20 cellular contexts compared by ENCODE assay signal in genomic region chr2:237505188-237505939, GRCh38. TPM values are rescaled to one million over a fixed set of nuclear protein-coding genes. Genes with fewer than 3 reads are reported as not detected.
A peak's percentile ranks its signal among the peaks of the same experiment; 100 is the strongest.
DNase-seq lines count a peak whose midpoint lies in the region; ATAC-seq and TF ChIP-seq lines count a peak whose summit lies in the region.
"Had no signal": no experiment of that assay in that cellular context is flagged by ENCODE, and none has a peak within 500 bp of the region (broad histone marks: within the 10 kb centered on the region; RNA-seq: fewer than 3 reads in every experiment).

No MANE protein-coding gene starts in this region.

- no peak overlapping the region for H3K18ac ChIP-seq in IMR-90 (ENCODE audit: low read depth, low read length)

- H3K56ac ChIP-seq in IMR-90 (ENCODE audit: extremely low read depth, insufficient read depth, low read length): no peak overlapping the region

- ATAC-seq in IMR-90 (ENCODE audit: low read depth): no peak
- ATAC-seq in stimulated activated effector memory CD8-positive, alpha-beta T cell treated with anti-CD3 and anti-CD28 coated beads, Interleukin-12 subunit alpha, Interleukin-12 subunit beta, amount 100 ng/mL, for 72 hours: no peak
- ATAC-seq: GM12878, Panc1 had no signal

- TF ChIP-seq EP300 in stomach (IDR thresholded peaks at IDR 0.05): no peak

- no peak overlapping the region; the same call in 1 of the 2 replicates for H3K14ac ChIP-seq in IMR-90 (replicated peaks; ENCODE audit: low read depth, low read length)

- H3K4me3 Mint-ChIP-seq in activated naive CD4-positive, alpha-beta T cell treated with anti-CD3 and anti-CD28 coated beads for 36 hours: no peak overlapping the region
- H3K4me3 Mint-ChIP-seq in stimulated activated effector memory CD8-positive, alpha-beta T cell treated with anti-CD3 and anti-CD28 coated beads, Interleukin-12 subunit alpha, Interleukin-12 subunit beta, amount 100 ng/mL, for 72 hours: no peak overlapping the region

- CTCF ChIA-PET in activated naive CD4-positive, alpha-beta T cell treated with anti-CD3 and anti-CD28 coated beads for 36 hours (lab: Charles Lee): interaction anchor here (2.0 kb wide), 1 partner anchor 67 kb away, joined by 10 read pairs; no protein-coding TSS in a partner anchor
- CTCF ChIA-PET in IMR-90 (lab: Yijun Ruan, JAX): interaction anchor here (1.9 kb wide), 1 partner anchor 8 kb away, joined by 6 read pairs; no protein-coding TSS in a partner anchor

- H3K9ac ChIP-seq in IMR-90 (ENCODE audit: low read depth, low read length) (no peak overlapping the region), mucosa of stomach (ENCODE audit: low read length) (peak overlapping the region; percentile 36)
- H3K9ac ChIP-seq: BLaER1 treated with 17β-estradiol and CSF1 and Interleukin-3, amounts not matched to agents 10 nM and 100 nM had no signal

- 100% methylated on average over 3 of the region's 15 CpGs; no CpG with 5 or more reads in 1 of the 2 experiments for WGBS in IMR-90 (ENCODE audit: extremely low coverage in 2 of 2, insufficient read length in 1 of 2), 2 experiments
- WGBS in stomach, 5 donors: 81 to 89% (median 87%) methylated on average over 13 to 15 of the region's 15 CpGs

- TF ChIP-seq POLR2A in IMR-90 (IDR thresholded peaks at IDR 0.05; ENCODE audit: low read depth, low read length): no peak
- no peak for TF ChIP-seq POLR2A in stomach (IDR thresholded peaks at IDR 0.05)

- H4K91ac ChIP-seq in IMR-90 (ENCODE audit: insufficient read depth, low read depth, low read length): peak overlapping the region; percentile 26

- no TSS peak for BruUV-seq in IMR-90 (replicated peaks; lab: Mats Ljungman, UMichigan)

- peak overlapping the region; percentile 24 for H3K27ac Mint-ChIP-seq in activated naive CD4-positive, alpha-beta T cell treated with anti-CD3 and anti-CD28 coated beads for 36 hours
- no peak overlapping the region for H3K27ac Mint-ChIP-seq in stimulated activated effector memory CD8-positive, alpha-beta T cell treated with anti-CD3 and anti-CD28 coated beads, Interleukin-12 subunit alpha, Interleukin-12 subunit beta, amount 100 ng/mL, for 72 hours

- H2AK5ac ChIP-seq in IMR-90 (ENCODE audit: low read depth, low read length): peak overlapping the region; percentile 58

- TF ChIP-seq RAD21 in IMR-90 (IDR thresholded peaks at IDR 0.05; ENCODE audit: low read length): no peak

- no peak overlapping the region for H3K4me2 ChIP-seq in IMR-90 (ENCODE audit: low read depth, low read length)

- no peaks in the 10 kb centered on the region for H4K20me1 ChIP-seq in IMR-90 (ENCODE audit: insufficient read depth, low read length)
- H4K20me1 ChIP-seq: BLaER1 treated with 17β-estradiol and CSF1 and Interleukin-3, amounts not matched to agents 10 nM and 100 nM had no signal

- H2AFZ ChIP-seq in IMR-90 (replicated peaks; ENCODE audit: low read length, poor library complexity): peak overlapping the region; percentile 17

- H3K79me1 ChIP-seq in IMR-90 (ENCODE audit: low read depth in 1 of 2, low read length in 2 of 2): peaks cover 10 to 67% of the 10 kb centered on the region in 2 experiments

- peak overlapping the region; percentile 4; the same call in 1 of the 3 replicates for H2BK15ac ChIP-seq in IMR-90 (ENCODE audit: low read depth, low read length)

- TF ChIP-seq CTCF in IMR-90 (conservative IDR thresholded peaks at IDR 0.05; ENCODE audit: low read depth, low read length) (no peak), stomach (IDR thresholded peaks at IDR 0.05) (no peak)

- H4K8ac ChIP-seq in IMR-90 (ENCODE audit: low read depth in 2 of 2, low read length in 2 of 2): peak overlapping the region in 1 of 2 experiments; percentile 17; a peak in 1 of 4 replicates

- H3K36me3 Mint-ChIP-seq in activated naive CD4-positive, alpha-beta T cell treated with anti-CD3 and anti-CD28 coated beads for 36 hours (ENCODE audit: low read depth): no peaks in the 10 kb centered on the region
- H3K36me3 Mint-ChIP-seq in stimulated activated effector memory CD8-positive, alpha-beta T cell treated with anti-CD3 and anti-CD28 coated beads, Interleukin-12 subunit alpha, Interleukin-12 subunit beta, amount 100 ng/mL, for 72 hours: no peaks in the 10 kb centered on the region

- intact Hi-C loops in activated naive CD4-positive, alpha-beta T cell treated with anti-CD3 and anti-CD28 coated beads for 36 hours (cut with micrococcal nuclease): no loop called here
- intact Hi-C loops in IMR-90 (cut with micrococcal nuclease) (no loop called here), stomach (cut with DNase I; ENCODE audit: low total_unique reads) (no loop called here)

- no peak overlapping the region for H2AK9ac ChIP-seq in IMR-90 (replicated peaks; ENCODE audit: low read depth, low read length, poor library complexity)

- H3K36me3 ChIP-seq in IMR-90 (ENCODE audit: control insufficient read depth, insufficient read depth, low read length) (no peaks in the 10 kb centered on the region; the same call in 1 of the 2 replicates), mucosa of stomach (ENCODE audit: control insufficient read depth, insufficient read depth, low read length) (peaks cover 33% of the 10 kb centered on the region), stomach (peaks cover 0 to 36% (median 16%) of the 10 kb centered on the region in 4 donors)
- H3K36me3 ChIP-seq: BLaER1 treated with 17β-estradiol and CSF1 and Interleukin-3, amounts not matched to agents 10 nM and 100 nM had no signal

- H2BK20ac ChIP-seq in IMR-90 (ENCODE audit: low read depth, low read length): peak overlapping the region; percentile 23; the same call in 1 of the 2 replicates

- dilution Hi-C loops in IMR-90 (cut with HindIII; ENCODE audit: low sequenced_read_pairs, unreplicated experiment): no loop called here

- in situ Hi-C loops in IMR-90 (cut with MboI; ENCODE audit: low sequenced_read_pairs): no loop called here

- H3K23ac ChIP-seq in IMR-90 (ENCODE audit: low read depth, low read length): no peak overlapping the region

- H2BK5ac ChIP-seq in IMR-90 (ENCODE audit: low read depth, low read length, poor library complexity, severe bottlenecking): peak overlapping the region; percentile 2

- H3K4me1 Mint-ChIP-seq in activated naive CD4-positive, alpha-beta T cell treated with anti-CD3 and anti-CD28 coated beads for 36 hours (ENCODE audit: low read depth): peaks cover 6% of the 10 kb centered on the region
- H3K4me1 Mint-ChIP-seq in stimulated activated effector memory CD8-positive, alpha-beta T cell treated with anti-CD3 and anti-CD28 coated beads, Interleukin-12 subunit alpha, Interleukin-12 subunit beta, amount 100 ng/mL, for 72 hours: peaks cover 7% of the 10 kb centered on the region

- H3K27me3 Mint-ChIP-seq in activated naive CD4-positive, alpha-beta T cell treated with anti-CD3 and anti-CD28 coated beads for 36 hours (ENCODE audit: low read depth): peaks cover 15% of the 10 kb centered on the region

- H3K4me3 ChIP-seq in IMR-90 (ENCODE audit: insufficient read depth, low read depth, low read length) (no peak overlapping the region), mucosa of stomach (ENCODE audit: low read length) (no peak overlapping the region), stomach (no peak overlapping the region)
- H3K4me3 ChIP-seq: BLaER1 treated with 17β-estradiol and CSF1 and Interleukin-3, amounts not matched to agents 10 nM and 100 nM; GM12878 had no signal

- DNase-seq in activated naive CD4-positive, alpha-beta T cell treated with anti-CD3 and anti-CD28 coated beads for 36 hours: no peak
- DNase-seq in activated naive CD4-positive, alpha-beta T cell (lab: John Stamatoyannopoulos, UW): no peak
- DNase-seq in IMR-90 (no peak), stomach (no peak), NCI-H187 treated with DMSO at 0.1 percent for 48 hours (lab: John Stamatoyannopoulos, UW) (no peak), activated gamma-delta T cell treated with Interleukin-2 at 50 U/mL for 16 hours (no peak)
- DNase-seq in stimulated activated effector memory CD8-positive, alpha-beta T cell treated with anti-CD3 and anti-CD28 coated beads, Interleukin-12 subunit alpha, Interleukin-12 subunit beta, amount 100 ng/mL, for 72 hours (ENCODE audit: low spot score in 2 of 2): no peak
- DNase-seq: 8988T, DMS 273 treated with DMSO at 0.1 percent for 48 hours, GDM1, GOT3, KBM-7, NCI-H1417 treated with DMSO at 0.1 percent for 48 hours, NCI-H2029, NCI-H2171 treated with DMSO at 0.1 percent for 48 hours, NCI-H748 treated with DMSO at 0.1 percent for 48 hours had no signal

- no peak overlapping the region for H4K5ac ChIP-seq in IMR-90 (ENCODE audit: low read depth, low read length)

- H3K9me3 ChIP-seq in IMR-90 (ENCODE audit: control insufficient read depth, insufficient read depth, low read length) (no peaks in the 10 kb centered on the region), mucosa of stomach (ENCODE audit: control insufficient read depth, low read length) (no peaks in the 10 kb centered on the region), stomach (no peaks in the 10 kb centered on the region)

- peak overlapping the region; percentile 42 for H2BK120ac ChIP-seq in IMR-90 (ENCODE audit: low read depth, low read length)

- POLR2A ChIA-PET in IMR-90 (lab: Charles Lee; ENCODE audit: unreplicated experiment): interaction anchor here (0.5 kb wide), 1 partner anchor 30 kb away, joined by 3 read pairs; no protein-coding TSS in a partner anchor

- no peak overlapping the region; the same call in 1 of the 2 replicates for H3K27ac ChIP-seq in IMR-90 (ENCODE audit: insufficient read depth, low read length)
- peak overlapping the region; percentile 75 to 94 (median 86) for H3K27ac ChIP-seq in stomach
- H3K27ac ChIP-seq: BLaER1 treated with 17β-estradiol and CSF1 and Interleukin-3, amounts not matched to agents 10 nM and 100 nM had no signal

- H3K4me1 ChIP-seq in IMR-90 (ENCODE audit: control insufficient read depth, insufficient read depth, low read length) (peaks cover 16% of the 10 kb centered on the region), mucosa of stomach (ENCODE audit: control insufficient read depth, insufficient read depth, low read length) (peaks cover 85% of the 10 kb centered on the region), stomach (peaks cover 59 to 79% (median 71%) of the 10 kb centered on the region in 4 donors)

- peak overlapping the region; percentile 61 for H3K4ac ChIP-seq in IMR-90 (ENCODE audit: low read depth, low read length)

- H3K27me3 ChIP-seq in IMR-90 (ENCODE audit: control insufficient read depth, insufficient read depth, low read length) (no peaks in the 10 kb centered on the region), mucosa of stomach (ENCODE audit: control insufficient read depth, insufficient read depth, low read length) (no peaks in the 10 kb centered on the region), stomach (no peaks in the 10 kb centered on the region)

- H3K9me3 Mint-ChIP-seq in activated naive CD4-positive, alpha-beta T cell treated with anti-CD3 and anti-CD28 coated beads for 36 hours: no peaks in the 10 kb centered on the region
- no peaks in the 10 kb centered on the region for H3K9me3 Mint-ChIP-seq in stimulated activated effector memory CD8-positive, alpha-beta T cell treated with anti-CD3 and anti-CD28 coated beads, Interleukin-12 subunit alpha, Interleukin-12 subunit beta, amount 100 ng/mL, for 72 hours

- H3K9me1 ChIP-seq in IMR-90 (ENCODE audit: insufficient read depth, low read length): peaks cover 22% of the 10 kb centered on the region

RNA-seq across cellular contexts. Expression of gene MLPH, which starts 18.3 kb away (rescaled TPM):
- not detected for total RNA-seq in activated naive CD4-positive, alpha-beta T cell treated with anti-CD3 and anti-CD28 coated beads for 36 hours
- total RNA-seq in IMR-90 (2012; rRNA removed): 13.8 and 13.9 TPM in 2 replicates
- polyA plus RNA-seq in IMR-90 (2012; rRNA removed): 21.6 and 23.7 TPM in 2 replicates
- 12.9 and 20.1 TPM in 2 replicates for polyA plus RNA-seq in IMR-90 (2012; cell fraction: cytosol; rRNA removed)
- polyA plus RNA-seq in IMR-90 (2012; cell fraction: nucleus; rRNA removed; ENCODE audit: low replicate concordance): 50.9 and 66.0 TPM in 2 replicates
- 100 to 1,000 TPM; 182 to 657 (median 436) TPM for total RNA-seq in stomach
- polyA plus RNA-seq in stomach: 100 to 1,000 TPM in 1 of 3 donors, 10 to 100 TPM in 2; 61.3 to 308 (median 72.6) TPM

Comparison
In these comparisons a context has a peak if more than half of its experiments do, and no peak if none do; other contexts are left out.
1. RNA of gene MLPH, which starts 18.3 kb away (total RNA-seq): 182 to 657 TPM in stomach and 13.8 to 13.9 TPM in IMR-90; not detected in activated naive CD4-positive, alpha-beta T cell treated with anti-CD3 and anti-CD28 coated beads for 36 hours; every median in the first group is over 10 times any median in the second.